Comparison of ENCODE assay signal across 12 cellular contexts in genomic region chr5:134509308-134510040, GRCh38. TPM values are rescaled to one million over a fixed set of nuclear protein-coding genes. Genes with fewer than 3 reads are reported as not detected.
DNase-seq lines count a peak whose midpoint lies in the region; ATAC-seq and TF ChIP-seq lines count a peak whose summit lies in the region.
"Had no signal": no experiment of that assay in that cellular context is flagged by ENCODE, and none has a peak within 500 bp of the region (broad histone marks: within the 10 kb centered on the region; RNA-seq: fewer than 3 reads in every experiment).

No MANE protein-coding gene starts in this region.

- H3K4me1 ChIP-seq in adipocyte (ENCODE audit: control insufficient read depth, insufficient read depth, low read length), result peaks cover 53% of the 10 kb centered on the region

- ATAC-seq in HG03378 (IDR thresholded peaks at IDR 0.05; ENCODE audit: unreplicated experiment), result no peak

- H3K9me3 ChIP-seq in adipocyte (ENCODE audit: control insufficient read depth, low read length), result no peaks in the 10 kb centered on the region
- H3K9me3 ChIP-seq: transverse colon had no signal

- CTCF ChIA-PET in BJ (lab: Yijun Ruan, JAX), result interaction anchor here (1.5 kb wide), 1 partner anchor 99 kb away, joined by 4 read pairs; the partner anchor contains the start of gene CDKN2AIPNL

- H3K27me3 ChIP-seq in BJ (ENCODE audit: control insufficient read depth, insufficient read depth, low read length), result no peaks in the 10 kb centered on the region
- H3K27me3 ChIP-seq in adipocyte (replicated peaks; ENCODE audit: control insufficient read depth, insufficient read depth, low read length), result no peaks in the 10 kb centered on the region
- H3K27me3 ChIP-seq: transverse colon had no signal

- DNase-seq in BJ (ENCODE audit: low read depth) (peak; percentile 36), LHCN-M2 (ENCODE audit: low read depth) (peak; percentile 45), adipocyte (ENCODE audit: low read depth) (peak; percentile 33), kidney tubule cell (ENCODE audit: low spot score) (peak; percentile 92)
- no peak for DNase-seq in activated CD8-positive, alpha-beta memory T cell treated with anti-CD3 and anti-CD28 coated beads for 24 hours
- no peak for DNase-seq in activated naive CD4-positive, alpha-beta T cell treated with anti-CD3 and anti-CD28 coated beads, Interleukin-2, amount 50 U/mL, for 16 hours
- DNase-seq in stimulated activated CD4-positive, alpha-beta T cell treated with anti-CD3 and anti-CD28 coated beads, Interleukin-1b, Interleukin-23, amount 100 ng/mL, for 48 hours, result no peak
- DNase-seq: NCI-H2227 treated with DMSO at 0.1 percent for 48 hours; stimulated activated CD4-positive, alpha-beta T cell treated with anti-CD3 and anti-CD28 coated beads, Interleukin-4, amount 100 ng/mL, for 4 hours; T-helper 2 cell; transverse colon had no signal

- no peak overlapping the region for H3K9ac ChIP-seq in adipocyte (ENCODE audit: low read length)

- no peak overlapping the region for H3K4me3 ChIP-seq in BJ (ENCODE audit: low read depth, low read length)
- no peak overlapping the region for H3K4me3 ChIP-seq in adipocyte (ENCODE audit: low read length)
- H3K4me3 ChIP-seq: transverse colon had no signal

- H3K36me3 ChIP-seq in BJ (ENCODE audit: control insufficient read depth, insufficient read depth, low read length) (no peaks in the 10 kb centered on the region), adipocyte (ENCODE audit: control insufficient read depth, insufficient read depth, low read length, severe bottlenecking) (no peaks in the 10 kb centered on the region)
- H3K36me3 ChIP-seq: transverse colon had no signal

- no peak for TF ChIP-seq CTCF in BJ (IDR thresholded peaks at IDR 0.05; ENCODE audit: insufficient read depth, low read depth, low read length)

- POLR2A ChIA-PET in BJ (lab: Charles Lee), result no interaction called here

RNA-seq across cellular contexts. Expression of gene JADE2, which starts 16.0 kb away (rescaled TPM):
- 12.5 and 15.5 TPM in 2 replicates for polyA plus RNA-seq in BJ (2011; rRNA removed)
- 18.5 and 23.4 TPM in 2 replicates for polyA minus RNA-seq in BJ (2011; rRNA and poly(A)+ RNA removed)
- 34.0 and 34.4 TPM in 2 replicates for total RNA-seq in LHCN-M2 (2014; rRNA removed)
- polyA plus RNA-seq in LHCN-M2 (2012), result 12.3 TPM

Comparison
In these comparisons a context has a peak if more than half of its experiments do, and no peak if none do; other contexts are left out.
1. DNase-seq: peak in BJ (single experiment), LHCN-M2 (single experiment), adipocyte (single experiment) and kidney tubule cell (single experiment); none in activated CD8-positive, alpha-beta memory T cell treated with anti-CD3 and anti-CD28 coated beads for 24 hours (single experiment), activated naive CD4-positive, alpha-beta T cell treated with anti-CD3 and anti-CD28 coated beads, Interleukin-2, amount 50 U/mL, for 16 hours (single experiment) and stimulated activated CD4-positive, alpha-beta T cell treated with anti-CD3 and anti-CD28 coated beads, Interleukin-1b, Interleukin-23, amount 100 ng/mL, for 48 hours (single experiment).